In the genomic region with DNA sequence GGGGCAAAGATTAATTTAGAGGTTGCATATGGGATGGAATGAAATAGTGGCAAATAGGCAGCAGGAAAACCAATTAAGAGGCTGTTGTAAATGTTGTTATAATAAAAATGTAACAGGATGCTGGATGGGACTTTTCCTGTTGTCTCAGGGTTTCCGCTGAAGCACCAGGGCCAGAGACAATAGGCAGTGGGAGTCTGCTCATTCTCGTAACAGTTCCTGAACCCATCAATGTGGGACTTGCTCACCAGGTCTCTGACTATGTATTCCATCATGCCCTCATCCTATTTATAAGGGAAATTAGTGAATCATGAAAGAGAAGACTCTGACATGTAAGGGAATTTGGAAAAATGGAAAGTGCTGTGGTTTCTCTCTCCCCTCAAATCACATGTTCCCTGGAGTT, we compare ENCODE assay signal across 20 cellular contexts. TPM values are rescaled to one million over a fixed set of nuclear protein-coding genes. Genes with fewer than 3 reads are reported as not detected.
A peak's percentile ranks its signal among the peaks of the same experiment; 100 is the strongest.
DNase-seq lines count a peak whose midpoint lies in the region; ATAC-seq, FAIRE-seq and TF ChIP-seq lines count a peak whose summit lies in the region.
"Had no signal": no experiment of that assay in that cellular context is flagged by ENCODE, and none has a peak within 500 bp of the region (broad histone marks: within the 10 kb centered on the region; RNA-seq: fewer than 3 reads in every experiment).

No MANE protein-coding gene starts in this region.

- H2AK5ac ChIP-seq in mesenchymal stem cell (ENCODE audit: low read length, severe bottlenecking) = no peak overlapping the region

- H3K27me3 ChIP-seq in mesenchymal stem cell (ENCODE audit: control insufficient read depth in 1 of 2, insufficient read depth in 1 of 2, low read length in 2 of 2) = no peaks in the 10 kb centered on the region
- no peaks in the 10 kb centered on the region for H3K27me3 ChIP-seq in thyroid gland
- H3K27me3 ChIP-seq: SJSA1 had no signal

- DNase-seq in M059J (ENCODE audit: low read depth) = peak; percentile 6
- DNase-seq in coronary artery (ENCODE audit: low spot score) = no peak
- DNase-seq in mesenchymal stem cell = no peak
- no peak for DNase-seq in thyroid gland
- no peak for DNase-seq in stimulated activated effector memory CD8-positive, alpha-beta T cell treated with anti-CD3 and anti-CD28 coated beads, Interleukin-12 subunit alpha, Interleukin-12 subunit beta, amount 100 ng/mL, for 72 hours (ENCODE audit: low spot score in 2 of 2)
- no peak for DNase-seq in NCI-H2196 treated with DMSO at 0.1 percent for 48 hours (lab: John Stamatoyannopoulos, UW; ENCODE audit: unreplicated experiment)
- DNase-seq in frontal cortex (ENCODE audit: low spot score in 2 of 2) = no peak
- DNase-seq: CD4-positive, alpha-beta memory T cell; DMS79; Kasumi-1; NCI-H1105 treated with DMSO at 0.1 percent for 48 hours; NCI-H187; NCI-H446 treated with DMSO at 0.1 percent for 48 hours; NCI-H748 treated with DMSO at 0.1 percent for 48 hours; PC-3 had no signal

- TF ChIP-seq CTCF in coronary artery (IDR thresholded peaks at IDR 0.05) = no peak
- TF ChIP-seq CTCF in thyroid gland (IDR thresholded peaks at IDR 0.05) = no peak

- 81% methylated on average over 2 of the region's 2 CpGs for WGBS in mesenchymal stem cell
- WGBS in thyroid gland, 2 donors = 70 to 86% methylated on average over 2 of the region's 2 CpGs

- H3K27ac Mint-ChIP-seq in stimulated activated effector memory CD8-positive, alpha-beta T cell treated with anti-CD3 and anti-CD28 coated beads, Interleukin-12 subunit alpha, Interleukin-12 subunit beta, amount 100 ng/mL, for 72 hours = no peak overlapping the region
- H3K27ac Mint-ChIP-seq: CD4-positive, alpha-beta memory T cell; IgD-negative memory B cell had no signal

- peaks cover 13% of the 10 kb centered on the region for H3K4me1 Mint-ChIP-seq in stimulated activated effector memory CD8-positive, alpha-beta T cell treated with anti-CD3 and anti-CD28 coated beads, Interleukin-12 subunit alpha, Interleukin-12 subunit beta, amount 100 ng/mL, for 72 hours

- TF ChIP-seq POLR2A in thyroid gland (IDR thresholded peaks at IDR 0.05) = no peak

- no peak for FAIRE-seq in frontal cortex (lab: Jason Lieb, UNC)
- FAIRE-seq: HTR-8/SVneo had no signal

- no peak overlapping the region for H2BK120ac ChIP-seq in mesenchymal stem cell (ENCODE audit: low read depth, low read length)

- intact Hi-C loops in thyroid gland (cut with DNase I) = no loop called here

- H3K36me3 ChIP-seq in mesenchymal stem cell (ENCODE audit: control insufficient read depth in 1 of 2, insufficient read depth in 2 of 2, low read depth in 1 of 2, low read length in 2 of 2) (no peaks in the 10 kb centered on the region), thyroid gland (no peaks in the 10 kb centered on the region)
- H3K36me3 ChIP-seq: HAP-1, SJSA1 had no signal

- no peak overlapping the region for H3K18ac ChIP-seq in mesenchymal stem cell (ENCODE audit: low read depth in 1 of 2, low read length in 2 of 2)

- H3K36me3 Mint-ChIP-seq in stimulated activated effector memory CD8-positive, alpha-beta T cell treated with anti-CD3 and anti-CD28 coated beads, Interleukin-12 subunit alpha, Interleukin-12 subunit beta, amount 100 ng/mL, for 72 hours = no peaks in the 10 kb centered on the region
- H3K36me3 Mint-ChIP-seq: CD4-positive, alpha-beta memory T cell; IgD-negative memory B cell had no signal

- ATAC-seq in stimulated activated effector memory CD8-positive, alpha-beta T cell treated with anti-CD3 and anti-CD28 coated beads, Interleukin-12 subunit alpha, Interleukin-12 subunit beta, amount 100 ng/mL, for 72 hours = no peak
- no peak for ATAC-seq in GM18520 (IDR thresholded peaks at IDR 0.05; ENCODE audit: unreplicated experiment)
- ATAC-seq: PC-3 had no signal

- no peaks in the 10 kb centered on the region for H3K79me1 ChIP-seq in mesenchymal stem cell (replicated peaks; ENCODE audit: low read length, poor library complexity, severe bottlenecking)

- H3K4me1 ChIP-seq in mesenchymal stem cell (ENCODE audit: control insufficient read depth, insufficient read depth, low read depth, low read length) = no peaks in the 10 kb centered on the region
- peaks cover 12% of the 10 kb centered on the region in 2 donors for H3K4me1 ChIP-seq in thyroid gland

- no peak overlapping the region for H3K4ac ChIP-seq in mesenchymal stem cell (ENCODE audit: low read depth in 1 of 2, low read length in 2 of 2)

- no peak overlapping the region for H3K23ac ChIP-seq in mesenchymal stem cell (ENCODE audit: low read length in 2 of 2)

- H3K27ac ChIP-seq in coronary artery (peak overlapping the region; percentile 79 to 84), mesenchymal stem cell (ENCODE audit: low read length, poor library complexity, severe bottlenecking) (no peak overlapping the region), thyroid gland (peak overlapping the region; percentile 16 to 43 (median 42))
- H3K27ac ChIP-seq: SJSA1 had no signal

- H3K14ac ChIP-seq in mesenchymal stem cell (ENCODE audit: low read length in 2 of 2) = no peak overlapping the region

- H2AFZ ChIP-seq in mesenchymal stem cell (ENCODE audit: low read depth, low read length) = no peak overlapping the region

- H3K4me3 ChIP-seq in coronary artery (no peak overlapping the region), mesenchymal stem cell (ENCODE audit: insufficient read depth in 1 of 2, low read depth in 1 of 2, low read length in 2 of 2) (no peak overlapping the region), thyroid gland (replicated peaks in 1 of 3) (no peak overlapping the region)
- H3K4me3 ChIP-seq: HAP-1, SJSA1 had no signal

- H4K91ac ChIP-seq in mesenchymal stem cell (ENCODE audit: low read length) = no peak overlapping the region

- no peak overlapping the region for H2BK15ac ChIP-seq in mesenchymal stem cell (ENCODE audit: low read depth, poor library complexity, severe bottlenecking)

- no peaks in the 10 kb centered on the region for H3K9me3 Mint-ChIP-seq in stimulated activated effector memory CD8-positive, alpha-beta T cell treated with anti-CD3 and anti-CD28 coated beads, Interleukin-12 subunit alpha, Interleukin-12 subunit beta, amount 100 ng/mL, for 72 hours

- H2BK5ac ChIP-seq in mesenchymal stem cell (ENCODE audit: low read depth, low read length, poor library complexity, severe bottlenecking) = no peak overlapping the region

- H2BK12ac ChIP-seq in mesenchymal stem cell (ENCODE audit: low read length in 2 of 2) = no peak overlapping the region

- H4K8ac ChIP-seq in mesenchymal stem cell (ENCODE audit: low read length) = no peak overlapping the region

- peak overlapping the region; percentile 68 for H3K9ac ChIP-seq in mesenchymal stem cell (ENCODE audit: low read length)

- no peak overlapping the region for H3K4me2 ChIP-seq in mesenchymal stem cell (ENCODE audit: low read length, poor library complexity, severe bottlenecking)

- no peak overlapping the region for H3K4me3 Mint-ChIP-seq in stimulated activated effector memory CD8-positive, alpha-beta T cell treated with anti-CD3 and anti-CD28 coated beads, Interleukin-12 subunit alpha, Interleukin-12 subunit beta, amount 100 ng/mL, for 72 hours
- H3K4me3 Mint-ChIP-seq: CD4-positive, alpha-beta memory T cell; IgD-negative memory B cell had no signal

- H3K9me3 ChIP-seq in mesenchymal stem cell (ENCODE audit: control insufficient read depth, low read length) (no peaks in the 10 kb centered on the region), thyroid gland (no peaks in the 10 kb centered on the region)
- H3K9me3 ChIP-seq: HAP-1, SJSA1 had no signal

RNA-seq across cellular contexts. Expression of gene SSBP2, which starts 23.5 kb away (rescaled TPM):
- total RNA-seq in M059J (2014; rRNA removed; shearing (Covaris generic)) = 32.3 and 34.2 TPM in 2 replicates
- 18.3 TPM for polyA plus RNA-seq in mesenchymal stem cell (2013, experiment 1 of 2)
- polyA plus RNA-seq in mesenchymal stem cell (2013, experiment 2 of 2) = 17.5 TPM
- total RNA-seq in thyroid gland (10 to 100 TPM; 38.6 to 58.5 (median 51.8) TPM), frontal cortex (266 TPM)
